Comparison of ENCODE assay signal across 8 cellular contexts in genomic region chr1:178094752-178095645, GRCh38. TPM values are rescaled to one million over a fixed set of nuclear protein-coding genes. Genes with fewer than 3 reads are reported as not detected.
DNase-seq lines count a peak whose midpoint lies in the region; ATAC-seq and TF ChIP-seq lines count a peak whose summit lies in the region.

No MANE protein-coding gene starts in this region.

- ATAC-seq in GM21619 (IDR thresholded peaks at IDR 0.05; ENCODE audit: unreplicated experiment) (no peak), HG02763 (IDR thresholded peaks at IDR 0.05; ENCODE audit: unreplicated experiment) (no peak)

- in situ Hi-C loops in Caki2 (cut with HindIII; ENCODE audit: low pct_unique_long_range_greater_than_20kb, low sequenced_read_pairs): loop anchor here (25.0 kb wide), 1 partner anchor 192 kb away; no protein-coding TSS in a partner anchor

- H3K27ac Mint-ChIP-seq in osteocyte (ENCODE audit: unreplicated experiment): peak overlapping the region; percentile 80

- TF ChIP-seq CTCF in epithelial cell of proximal tubule (conservative IDR thresholded peaks at IDR 0.05; ENCODE audit: low read depth, low read length): no peak
- peak; percentile 1 for TF ChIP-seq CTCF in osteocyte (IDR thresholded peaks at IDR 0.05)

- H3K4me3 Mint-ChIP-seq in osteocyte (ENCODE audit: unreplicated experiment): peak overlapping the region; percentile 91

- no peaks in the 10 kb centered on the region for H3K36me3 Mint-ChIP-seq in osteocyte (ENCODE audit: unreplicated experiment)

- H3K4me3 ChIP-seq in epithelial cell of proximal tubule (ENCODE audit: low read depth, low read length): peak overlapping the region; percentile 88

- DNase-seq in Caki2 (ENCODE audit: low read depth): peak; percentile 35
- DNase-seq in NCI-H526 treated with DMSO at 0.1 percent for 48 hours (lab: John Stamatoyannopoulos, UW): peak; percentile 60
- no peak for DNase-seq in epithelial cell of proximal tubule (ENCODE audit: low read depth)
- no peak for DNase-seq in osteocyte (ENCODE audit: extremely low spot score, unreplicated experiment)
- no peak for DNase-seq in NCI-H1436 treated with DMSO at 0.1 percent for 48 hours (lab: John Stamatoyannopoulos, UW)
- no peak for DNase-seq in activated gamma-delta T cell treated with Interleukin-2 at 50 U/mL for 16 hours

- no peaks in the 10 kb centered on the region for H3K27me3 Mint-ChIP-seq in osteocyte (ENCODE audit: unreplicated experiment)

- H3K9me3 Mint-ChIP-seq in osteocyte (ENCODE audit: unreplicated experiment): no peaks in the 10 kb centered on the region

- H3K4me1 Mint-ChIP-seq in osteocyte (ENCODE audit: unreplicated experiment): peaks cover 69% of the 10 kb centered on the region

RNA-seq across cellular contexts. Expression of gene RASAL2, which starts 1.1 kb away (rescaled TPM):
- total RNA-seq in Caki2 (2014; rRNA removed; shearing (Covaris generic); ENCODE audit: low replicate concordance): 7.4 and 8.6 TPM in 2 replicates
- total RNA-seq in epithelial cell of proximal tubule (7.7 and 10.1 TPM in 2 replicates), osteocyte (34.2 and 35.4 TPM in 2 replicates)

Comparison
In these comparisons a context has a peak if more than half of its experiments do, and no peak if none do; other contexts are left out.
1. DNase-seq: peak in Caki2 (single experiment) and NCI-H526 treated with DMSO at 0.1 percent for 48 hours (single experiment); none in epithelial cell of proximal tubule (single experiment), osteocyte (single experiment), NCI-H1436 treated with DMSO at 0.1 percent for 48 hours (single experiment) and activated gamma-delta T cell treated with Interleukin-2 at 50 U/mL for 16 hours (single experiment).